In genomic region chr12:53217049-53217929, GRCh38 we compare ENCODE assay signal across 10 cellular contexts. TPM values are rescaled to one million over a fixed set of nuclear protein-coding genes. Genes with fewer than 3 reads are reported as not detected.
DNase-seq lines count a peak whose midpoint lies in the region; ATAC-seq and TF ChIP-seq lines count a peak whose summit lies in the region.
"Had no signal": no experiment of that assay in that cellular context is flagged by ENCODE, and none has a peak within 500 bp of the region (broad histone marks: within the 10 kb centered on the region; RNA-seq: fewer than 3 reads in every experiment).

No MANE protein-coding gene starts in this region.

- peaks cover 12% of the 10 kb centered on the region for H3K27me3 ChIP-seq in HUES64 (ENCODE audit: insufficient read depth, low read length)
- H3K27me3 ChIP-seq in left ventricle myocardium inferior (ENCODE audit: low read depth): no peaks in the 10 kb centered on the region
- H3K27me3 ChIP-seq in spleen (replicated peaks in 1 of 7): peaks cover 0 to 5% (median 0%) of the 10 kb centered on the region in 7 donors
- H3K27me3 ChIP-seq: SJSA1 had no signal

- ATAC-seq in GM21529 (IDR thresholded peaks at IDR 0.05; ENCODE audit: unreplicated experiment) (no peak), GM19467 (IDR thresholded peaks at IDR 0.05; ENCODE audit: unreplicated experiment) (no peak)

- 3% methylated on average over 20 of the region's 20 CpGs for WGBS in HUES64
- 47 to 51% (median 48%) methylated on average over 15 to 20 of the region's 20 CpGs for WGBS in spleen, 5 donors

- H3K4me1 ChIP-seq in HUES64 (ENCODE audit: insufficient read depth, low read length) (peaks cover 37% of the 10 kb centered on the region), left ventricle myocardium inferior (peaks cover 89% of the 10 kb centered on the region), spleen (peaks cover 50 to 95% (median 82%) of the 10 kb centered on the region in 6 donors)

- TF ChIP-seq CTCF in left ventricle myocardium inferior (IDR thresholded peaks at IDR 0.05; ENCODE audit: borderline replicate concordance) (no peak), spleen (IDR thresholded peaks at IDR 0.05 in 8 of 11, conservative IDR thresholded peaks at IDR 0.05 in 3 of 11) (no peak)

- peak overlapping the region; percentile 44 for H3K4me3 ChIP-seq in HUES64 (ENCODE audit: low read length)
- peak overlapping the region; percentile 84 for H3K4me3 ChIP-seq in left ventricle myocardium inferior
- peak overlapping the region in 2 of 8 donors; percentile 90 to 93 for H3K4me3 ChIP-seq in spleen
- H3K4me3 ChIP-seq: SJSA1 had no signal

- H3K27ac ChIP-seq in HUES64 (ENCODE audit: low read depth, low read length) (peak overlapping the region; percentile 99), left ventricle myocardium inferior (replicated peaks) (peak overlapping the region; percentile 100), spleen (peak overlapping the region; percentile 42 to 98 (median 98))
- H3K27ac ChIP-seq: SJSA1 had no signal

- no peak for TF ChIP-seq POLR2A in spleen (IDR thresholded peaks at IDR 0.05)

- peak; percentile 64 for DNase-seq in activated CD8-positive, alpha-beta memory T cell treated with anti-CD3 and anti-CD28 coated beads, Interleukin-2, amount 50 U/mL, for 4 hours
- DNase-seq in left ventricle myocardium inferior (peak; percentile 43), spleen (peak; percentile 87), DMS114 treated with DMSO at 0.1 percent for 48 hours (lab: John Stamatoyannopoulos, UW; ENCODE audit: unreplicated experiment) (no peak)
- no peak for DNase-seq in effector CD8-positive, alpha-beta T cell (lab: John Stamatoyannopoulos, UW)

- H3K36me3 ChIP-seq in HUES64 (ENCODE audit: insufficient read depth, low read length) (peaks cover 19% of the 10 kb centered on the region), left ventricle myocardium inferior (peaks cover 23% of the 10 kb centered on the region), spleen (peaks cover 0 to 29% (median 6%) of the 10 kb centered on the region in 6 donors)

- H3K9me3 ChIP-seq in HUES64 (ENCODE audit: insufficient read depth, low read depth, low read length) (no peaks in the 10 kb centered on the region), left ventricle myocardium inferior (replicated peaks) (no peaks in the 10 kb centered on the region), spleen (no peaks in the 10 kb centered on the region)
- H3K9me3 ChIP-seq: SJSA1 had no signal

- intact Hi-C loops in left ventricle myocardium inferior (cut with micrococcal nuclease): no loop called here
- intact Hi-C loops in spleen (cut with DNase I; ENCODE audit: low total_unique reads): no loop called here

- H3K9ac ChIP-seq in HUES64 (ENCODE audit: low read depth, low read length): peak overlapping the region; percentile 53

RNA-seq across cellular contexts. Expression of gene ITGB7, which starts 10.2 kb away (rescaled TPM):
- 0.75 TPM for polyA plus RNA-seq in HUES64 (2013, experiment 1 of 2)
- not detected for polyA plus RNA-seq in HUES64 (2013, experiment 2 of 2)
- total RNA-seq in left ventricle myocardium inferior: 1.1 TPM
- total RNA-seq in spleen: 10 to 100 TPM; 35.5 to 75.5 (median 62.2) TPM
- 10 to 100 TPM; 23.9 to 62.5 (median 46.5) TPM for polyA plus RNA-seq in spleen
- total RNA-seq: pulmonary artery endothelial cell had no signal

RNA-seq across cellular contexts. Expression of gene RARG, which starts 14.7 kb away (rescaled TPM):
- 34.3 TPM for polyA plus RNA-seq in HUES64 (2013, experiment 1 of 2)
- 37.8 TPM for polyA plus RNA-seq in HUES64 (2013, experiment 2 of 2)
- total RNA-seq in left ventricle myocardium inferior (14.9 TPM), spleen (10 to 100 TPM in 5 of 7 donors, 1 to 10 TPM in 2; 9.4 to 20.8 (median 14.4) TPM)
- polyA plus RNA-seq in spleen: 10 to 100 TPM in 1 of 3 donors, 1 to 10 TPM in 2; 4.6 to 10.1 (median 4.9) TPM

RNA-seq across cellular contexts. Expression of gene CSAD, which starts 36.6 kb away (rescaled TPM):
- polyA plus RNA-seq in HUES64 (2013, experiment 1 of 2): 4.9 TPM
- 5.6 TPM for polyA plus RNA-seq in HUES64 (2013, experiment 2 of 2)
- total RNA-seq in left ventricle myocardium inferior: 12.2 TPM
- total RNA-seq in spleen: 10 to 100 TPM; 33.7 to 73.0 (median 39.7) TPM
- polyA plus RNA-seq in spleen: 10 to 100 TPM; 17.9 to 36.3 (median 34.1) TPM

RNA-seq across cellular contexts. Expression of gene ZNF740, which starts 36.8 kb away (rescaled TPM):
- polyA plus RNA-seq in HUES64 (2013, experiment 1 of 2): 15.2 TPM
- 16.5 TPM for polyA plus RNA-seq in HUES64 (2013, experiment 2 of 2)
- total RNA-seq in left ventricle myocardium inferior (26.5 TPM), spleen (10 to 100 TPM; 23.6 to 66.1 (median 45.1) TPM)
- 10 to 100 TPM in 1 of 3 donors, 1 to 10 TPM in 2; 5.6 to 12.1 (median 7.5) TPM for polyA plus RNA-seq in spleen

RNA-seq across cellular contexts. Expression of gene ESPL1, which starts 50.8 kb away (rescaled TPM):
- polyA plus RNA-seq in HUES64 (2013, experiment 1 of 2): 20.0 TPM
- polyA plus RNA-seq in HUES64 (2013, experiment 2 of 2): 17.4 TPM
- 0.36 TPM for total RNA-seq in left ventricle myocardium inferior
- total RNA-seq in spleen: 1 to 10 TPM; 1.7 to 7.2 (median 4.7) TPM
- polyA plus RNA-seq in spleen: 1 to 10 TPM in 1 of 3 donors, under 1 TPM in 2; 0.85 to 1.9 (median 0.93) TPM

Comparison
In these comparisons a context has a peak if more than half of its experiments do, and no peak if none do; other contexts are left out.
1. DNase-seq: peak in activated CD8-positive, alpha-beta memory T cell treated with anti-CD3 and anti-CD28 coated beads, Interleukin-2, amount 50 U/mL, for 4 hours (single experiment), left ventricle myocardium inferior (single experiment) and spleen (single experiment); none in DMS114 treated with DMSO at 0.1 percent for 48 hours (single experiment) and effector CD8-positive, alpha-beta T cell (single experiment).
2. RNA of gene ITGB7, which starts 10.2 kb away (total RNA-seq): 35.5 to 75.5 TPM in spleen; 1.1 TPM in left ventricle myocardium inferior (single experiment); every median in the first group is over 10 times any median in the second.
3. Peak in every context shown above with its lines, with median percentiles within 50 percentile points of each other: H3K27ac ChIP-seq.